In the genomic region with DNA sequence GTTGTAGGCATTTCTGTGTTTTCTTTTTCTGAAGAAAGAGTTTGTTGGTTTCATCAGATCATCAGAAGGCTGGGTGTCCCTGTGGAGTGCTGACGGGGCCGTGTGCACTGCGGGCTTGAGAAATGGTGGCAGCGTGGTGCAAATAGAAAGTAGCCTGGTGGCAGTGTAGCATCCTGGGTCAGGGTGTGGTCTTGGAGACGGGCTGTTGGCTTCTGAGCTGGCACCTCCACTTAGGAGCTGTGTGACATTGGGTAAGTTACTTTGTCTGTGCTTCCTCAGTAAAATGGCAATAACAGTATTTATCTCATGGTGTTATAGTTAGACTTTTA, we compare ENCODE assay signal across 11 cellular contexts. TPM values are rescaled to one million over a fixed set of nuclear protein-coding genes. Genes with fewer than 3 reads are reported as not detected.
DNase-seq lines count a peak whose midpoint lies in the region; TF ChIP-seq lines count a peak whose summit lies in the region.
"Had no signal": no experiment of that assay in that cellular context is flagged by ENCODE, and none has a peak within 500 bp of the region (broad histone marks: within the 10 kb centered on the region; RNA-seq: fewer than 3 reads in every experiment).

No MANE protein-coding gene starts in this region.

- peak overlapping the region; percentile 87 for H3K27ac Mint-ChIP-seq in endothelial cell (ENCODE audit: unreplicated experiment)
- peak overlapping the region; percentile 93 for H3K27ac Mint-ChIP-seq in neural crest cell (ENCODE audit: unreplicated experiment)
- H3K27ac Mint-ChIP-seq in type B pancreatic cell: peak overlapping the region; percentile 72
- H3K27ac Mint-ChIP-seq in CD8-positive, alpha-beta memory T cell: peak overlapping the region in 1 of 8 donors; percentile 55
- H3K27ac Mint-ChIP-seq: T-helper 1 cell treated with Interleukin-12 subunit alpha and Interleukin-12 subunit beta and Interleukin-4 antibody, amounts not matched to agents 30 μg/mL and 1 μg/mL, for 36 hours had no signal

- H3K4me3 Mint-ChIP-seq in endothelial cell (ENCODE audit: unreplicated experiment): peak overlapping the region; percentile 59
- H3K4me3 Mint-ChIP-seq in neural crest cell: peak overlapping the region; percentile 67
- H3K4me3 Mint-ChIP-seq in type B pancreatic cell: peak overlapping the region; percentile 37
- H3K4me3 Mint-ChIP-seq in CD8-positive, alpha-beta memory T cell: no peak overlapping the region
- H3K4me3 Mint-ChIP-seq: T-helper 1 cell treated with Interleukin-12 subunit alpha and Interleukin-12 subunit beta and Interleukin-4 antibody, amounts not matched to agents 30 μg/mL and 1 μg/mL, for 36 hours had no signal

- H3K27me3 Mint-ChIP-seq in endothelial cell (ENCODE audit: unreplicated experiment) (peaks cover 5% of the 10 kb centered on the region), neural crest cell (ENCODE audit: low read depth) (no peaks in the 10 kb centered on the region), type B pancreatic cell (no peaks in the 10 kb centered on the region)
- H3K27me3 Mint-ChIP-seq in CD8-positive, alpha-beta memory T cell: no peaks in the 10 kb centered on the region

- POLR2A ChIA-PET in RWPE1 (lab: Yijun Ruan, JAX; ENCODE audit: low non-redundant PET): interaction anchor here (0.6 to 1.0 kb wide), 3 partner anchors 12 to 1435 kb away, joined by 3 to 5 read pairs (median 3); a partner anchor contains a TSS
- POLR2A ChIA-PET in CD8-positive, alpha-beta memory T cell (lab: Charles Lee): no interaction called here

- H3K27ac ChIP-seq in RWPE1: peak overlapping the region; percentile 97
- no peak overlapping the region for H3K27ac ChIP-seq in CD8-positive, alpha-beta memory T cell (ENCODE audit: low read depth, low read length)

- CTCF ChIA-PET in RWPE1 (lab: Yijun Ruan, JAX): interaction anchor here (1.5 to 2.2 kb wide), 2 partner anchors 11 to 39 kb away, joined by 7 read pairs; no protein-coding TSS in a partner anchor
- CTCF ChIA-PET in CD8-positive, alpha-beta memory T cell (lab: Charles Lee): no interaction called here

- DNase-seq in RWPE1 (ENCODE audit: low spot score): no peak
- no peak for DNase-seq in endothelial cell (ENCODE audit: low spot score)
- DNase-seq in neural crest cell (ENCODE audit: low read depth, low spot score): no peak
- no peak for DNase-seq in type B pancreatic cell (ENCODE audit: extremely low spot score, unreplicated experiment)
- DNase-seq in NCI-H345 treated with DMSO at 0.1 percent for 48 hours (lab: John Stamatoyannopoulos, UW; ENCODE audit: unreplicated experiment): no peak
- no peak for DNase-seq in CD8-positive, alpha-beta memory T cell
- DNase-seq in SKM-1 treated with dmso at 0.1 percent for 144 hours (lab: John Stamatoyannopoulos, UW; ENCODE audit: unreplicated experiment): no peak
- DNase-seq in NCI-H524 treated with DMSO at 0.1 percent for 48 hours (lab: John Stamatoyannopoulos, UW): no peak
- DNase-seq: activated T-cell treated with anti-CD3 and anti-CD28 coated beads for 4 hours, cortex of kidney had no signal

- TF ChIP-seq CTCF in RWPE1 (conservative IDR thresholded peaks at IDR 0.05; ENCODE audit: low read depth): no peak
- TF ChIP-seq CTCF in endothelial cell (IDR thresholded peaks at IDR 0.05; ENCODE audit: unreplicated experiment): no peak
- no peak for TF ChIP-seq CTCF in neural crest cell (conservative IDR thresholded peaks at IDR 0.05)
- no peak for TF ChIP-seq CTCF in type B pancreatic cell (conservative IDR thresholded peaks at IDR 0.05)

- H3K9me3 Mint-ChIP-seq in endothelial cell (ENCODE audit: unreplicated experiment) (no peaks in the 10 kb centered on the region), neural crest cell (no peaks in the 10 kb centered on the region), type B pancreatic cell (no peaks in the 10 kb centered on the region)
- no peaks in the 10 kb centered on the region for H3K9me3 Mint-ChIP-seq in CD8-positive, alpha-beta memory T cell
- H3K9me3 Mint-ChIP-seq: T-helper 1 cell treated with Interleukin-12 subunit alpha and Interleukin-12 subunit beta and Interleukin-4 antibody, amounts not matched to agents 30 μg/mL and 1 μg/mL, for 36 hours had no signal

- peaks cover 22% of the 10 kb centered on the region for H3K36me3 Mint-ChIP-seq in endothelial cell (ENCODE audit: low read depth, unreplicated experiment)
- no peaks in the 10 kb centered on the region for H3K36me3 Mint-ChIP-seq in neural crest cell (ENCODE audit: low read depth)
- H3K36me3 Mint-ChIP-seq in type B pancreatic cell: peaks cover 4% of the 10 kb centered on the region
- H3K36me3 Mint-ChIP-seq in CD8-positive, alpha-beta memory T cell: no peaks in the 10 kb centered on the region

- no peaks in the 10 kb centered on the region for H3K9me3 ChIP-seq in CD8-positive, alpha-beta memory T cell (ENCODE audit: low read length)

- H3K4me1 ChIP-seq in CD8-positive, alpha-beta memory T cell (ENCODE audit: insufficient read depth, low read length): no peaks in the 10 kb centered on the region

- H3K4me1 Mint-ChIP-seq in endothelial cell (ENCODE audit: unreplicated experiment) (peaks cover 71% of the 10 kb centered on the region), neural crest cell (peaks cover 66% of the 10 kb centered on the region), type B pancreatic cell (ENCODE audit: unreplicated experiment) (peaks cover 69% of the 10 kb centered on the region)
- H3K4me1 Mint-ChIP-seq in CD8-positive, alpha-beta memory T cell: no peaks in the 10 kb centered on the region

- no peaks in the 10 kb centered on the region for H3K27me3 ChIP-seq in CD8-positive, alpha-beta memory T cell (ENCODE audit: insufficient read depth, low read length, poor library complexity, severe bottlenecking)

- H3K4me3 ChIP-seq in CD8-positive, alpha-beta memory T cell (ENCODE audit: low read length): no peak overlapping the region

- no peaks in the 10 kb centered on the region for H3K36me3 ChIP-seq in CD8-positive, alpha-beta memory T cell (ENCODE audit: insufficient read depth, low read length)

RNA-seq across cellular contexts. Expression of a gene that starts 10.0 kb away (rescaled TPM):
- 178 TPM for total RNA-seq in endothelial cell (ENCODE audit: unreplicated experiment)
- total RNA-seq in neural crest cell: 108 and 112 TPM in 2 replicates
- total RNA-seq in type B pancreatic cell (ENCODE audit: low replicate concordance): 96.5 and 101 TPM in 2 replicates
- total RNA-seq in CD8-positive, alpha-beta memory T cell: 1 to 10 TPM; 1.9 to 2.8 TPM
- polyA plus RNA-seq in CD8-positive, alpha-beta memory T cell: 0.13 TPM

RNA-seq across cellular contexts. Expression of a gene that starts 48.4 kb away (rescaled TPM):
- 2,784 TPM for total RNA-seq in endothelial cell (ENCODE audit: unreplicated experiment)
- total RNA-seq in neural crest cell: 2,170 and 2,213 TPM in 2 replicates
- 2,469 and 2,543 TPM in 2 replicates for total RNA-seq in type B pancreatic cell (ENCODE audit: low replicate concordance)
- 1,000 to 10,000 TPM; 2,924 to 3,007 TPM for total RNA-seq in CD8-positive, alpha-beta memory T cell
- polyA plus RNA-seq in CD8-positive, alpha-beta memory T cell: 6,416 TPM

Comparison
In these comparisons a context has a peak if more than half of its experiments do, and no peak if none do; other contexts are left out.
1. H3K4me3 Mint-ChIP-seq: peak in endothelial cell (single experiment), neural crest cell (single experiment) and type B pancreatic cell (single experiment); none in CD8-positive, alpha-beta memory T cell (0 of 7).
2. RNA of a gene that starts 10.0 kb away (total RNA-seq): 178 TPM in endothelial cell (single experiment), 108 to 112 TPM in neural crest cell and 96.5 to 101 TPM in type B pancreatic cell; 1.9 to 2.8 TPM in CD8-positive, alpha-beta memory T cell; every median in the first group is over 10 times any median in the second.